ENCODE assay signal across 8 cellular contexts in genomic region chr16:1494129-1494640, GRCh38. TPM values are rescaled to one million over a fixed set of nuclear protein-coding genes. Genes with fewer than 3 reads are reported as not detected.
A peak's percentile ranks its signal among the peaks of the same experiment; 100 is the strongest.
DNase-seq lines count a peak whose midpoint lies in the region; ATAC-seq and TF ChIP-seq lines count a peak whose summit lies in the region.

No MANE protein-coding gene starts in this region.

- H3K36me3 ChIP-seq in left lung (peaks cover 0 to 46% of the 10 kb centered on the region in 2 donors), thyroid gland (peaks cover 5 to 18% of the 10 kb centered on the region in 2 donors)

- H3K9me3 Mint-ChIP-seq in central memory CD8-positive, alpha-beta T cell: no peaks in the 10 kb centered on the region

- no peak overlapping the region for H3K27ac Mint-ChIP-seq in central memory CD8-positive, alpha-beta T cell (ENCODE audit: low read depth)

- no peak for ATAC-seq in central memory CD8-positive, alpha-beta T cell (replicated peaks; ENCODE audit: extremely low read depth, poor library complexity, severe bottlenecking)
- ATAC-seq in left lung (peak; percentile 6), GM18861 (IDR thresholded peaks at IDR 0.05; ENCODE audit: unreplicated experiment) (no peak), HG03442 (IDR thresholded peaks at IDR 0.05; ENCODE audit: unreplicated experiment) (no peak)

- intact Hi-C loops in left lung (cut with DNase I) (no loop called here), thyroid gland (cut with DNase I) (loop anchor here (5.0 kb wide), 1 partner anchor 108 kb away; no protein-coding TSS in a partner anchor)

- H3K4me3 ChIP-seq in left lung: peak overlapping the region; percentile 47 to 70
- peak overlapping the region; percentile 48 to 74 (median 64) for H3K4me3 ChIP-seq in thyroid gland (replicated peaks in 1 of 3)

- H3K27ac ChIP-seq in left lung (no peak overlapping the region), thyroid gland (peak overlapping the region in 1 of 3 donors; percentile 81)

- TF ChIP-seq CTCF in left lung (IDR thresholded peaks at IDR 0.05) (peak in 1 of 2 donors; percentile 53), thyroid gland (IDR thresholded peaks at IDR 0.05) (peak in 4 of 6 experiments; percentile 11 to 38 (median 18))

- H3K27me3 ChIP-seq in left lung: no peaks in the 10 kb centered on the region
- H3K27me3 ChIP-seq in thyroid gland: no peaks in the 10 kb centered on the region

- 44% methylated on average over 24 of the region's 25 CpGs; no CpG with 5 or more reads in 1 of the 2 donors for WGBS in thyroid gland, 2 donors

- H3K9me3 ChIP-seq in left lung (no peaks in the 10 kb centered on the region), thyroid gland (no peaks in the 10 kb centered on the region)

- H3K4me1 ChIP-seq in left lung: peaks cover 9 to 28% of the 10 kb centered on the region in 2 donors
- H3K4me1 ChIP-seq in thyroid gland: peaks cover 10 to 20% of the 10 kb centered on the region in 2 donors

- DNase-seq in DMS79 (lab: John Stamatoyannopoulos, UW) (peak; percentile 5), DMS79 treated with DMSO at 0.1 percent for 48 hours (lab: John Stamatoyannopoulos, UW) (no peak), NAMALWA (ENCODE audit: low spot score) (peak; percentile 20), left lung (peak in 1 of 2 donors; percentile 79), thyroid gland (peak; percentile 27 to 28)
- no peak for DNase-seq in central memory CD8-positive, alpha-beta T cell (ENCODE audit: low spot score in 2 of 2)

- TF ChIP-seq POLR2A in thyroid gland (IDR thresholded peaks at IDR 0.05): no peak

- H3K4me1 Mint-ChIP-seq in central memory CD8-positive, alpha-beta T cell: peaks cover 9% of the 10 kb centered on the region

- H3K36me3 Mint-ChIP-seq in central memory CD8-positive, alpha-beta T cell (ENCODE audit: insufficient read depth): peaks cover 11% of the 10 kb centered on the region

- H3K4me3 Mint-ChIP-seq in central memory CD8-positive, alpha-beta T cell: peak overlapping the region; percentile 88

- H3K27me3 Mint-ChIP-seq in central memory CD8-positive, alpha-beta T cell: no peaks in the 10 kb centered on the region

RNA-seq across cellular contexts. Expression of gene TELO2, which starts 1.0 kb away (rescaled TPM):
- total RNA-seq in left lung: 10 to 100 TPM; 34.9 to 38.6 TPM
- 10 to 100 TPM; 12.5 to 19.4 (median 12.8) TPM for total RNA-seq in thyroid gland

RNA-seq across cellular contexts. Expression of gene PTX4, which starts 5.4 kb away (rescaled TPM):
- total RNA-seq in left lung (not detected), thyroid gland (not detected)

RNA-seq across cellular contexts. Expression of gene CLCN7, which starts 19.4 kb away (rescaled TPM):
- total RNA-seq in left lung: 100 to 1,000 TPM; 110 to 130 TPM
- 100 to 1,000 TPM in 2 of 4 donors, 10 to 100 TPM in 2; 50.3 to 144 (median 89.9) TPM for total RNA-seq in thyroid gland

RNA-seq across cellular contexts. Expression of gene TMEM204, which starts 39.3 kb away (rescaled TPM):
- total RNA-seq in left lung (10 to 100 TPM; 26.6 to 28.7 TPM), thyroid gland (10 to 100 TPM; 38.5 to 85.3 (median 66.0) TPM)

RNA-seq across cellular contexts. Expression of gene CCDC154, which starts 49.8 kb away (rescaled TPM):
- total RNA-seq in left lung: 1 to 10 TPM; 1.5 to 2.7 TPM
- 1 to 10 TPM in 2 of 4 donors, under 1 TPM in 2; 0.27 to 1.6 (median 0.99) TPM for total RNA-seq in thyroid gland

Comparison
In these comparisons a context has a peak if more than half of its experiments do, and no peak if none do; other contexts are left out.
1. DNase-seq: peak in DMS79 (single experiment), NAMALWA (single experiment) and thyroid gland (2 of 2); none in DMS79 treated with DMSO at 0.1 percent for 48 hours (single experiment) and central memory CD8-positive, alpha-beta T cell (0 of 2).